In the genomic region with DNA sequence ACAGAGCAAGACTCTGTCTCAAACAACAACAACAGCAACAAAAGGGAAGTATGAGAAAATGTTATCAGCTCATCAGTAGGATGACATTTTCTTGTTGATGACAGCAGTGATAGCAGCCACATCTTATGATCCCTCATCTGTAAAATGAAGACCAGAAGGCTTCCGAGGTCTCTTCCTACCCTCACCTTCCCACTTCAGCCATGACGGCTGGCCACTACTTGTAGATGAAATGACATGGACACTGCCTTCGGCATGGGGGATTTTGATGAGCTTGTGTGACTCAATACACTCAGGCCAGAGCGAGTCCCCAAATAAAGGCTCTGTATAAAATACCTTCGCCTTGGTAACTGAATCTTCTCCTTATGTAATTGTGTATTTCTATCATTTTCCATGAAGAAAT, we compare ENCODE assay signal across 1 cellular context.
TF ChIP-seq lines count a peak whose summit lies in the region.

No MANE protein-coding gene starts in this region.

TF ChIP-seq in GM12891, 5 proteins besides CTCF, POLR2A, EP300 and RAD21 (continued from another document):
- TF ChIP-seq POU2F2 (IDR thresholded peaks at IDR 0.05; ENCODE audit: low read depth, low read length): no peak
TF ChIP-seq in GM12891: peak in this region for 0.
